ENCODE assay signal across 8 cellular contexts in genomic region chr7:816751-817671, GRCh38. TPM values are rescaled to one million over a fixed set of nuclear protein-coding genes. Genes with fewer than 3 reads are reported as not detected.
DNase-seq lines count a peak whose midpoint lies in the region; ATAC-seq and TF ChIP-seq lines count a peak whose summit lies in the region.

No MANE protein-coding gene starts in this region.

- in situ Hi-C loops in astrocyte of the cerebellum (cut with HindIII; ENCODE audit: low sequenced_read_pairs) = no loop called here

- TF ChIP-seq CTCF in astrocyte of the cerebellum (IDR thresholded peaks at IDR 0.05; ENCODE audit: low read depth, low read length, missing control alignments) (no peak), kidney epithelial cell (IDR thresholded peaks at IDR 0.05; ENCODE audit: insufficient read depth, low read length, poor library complexity, severe bottlenecking) (no peak)

- no peaks in the 10 kb centered on the region for H3K27me3 ChIP-seq in kidney epithelial cell (ENCODE audit: control insufficient read depth, insufficient read depth, low read length)

- intact Hi-C loops in Right ventricle myocardium superior (cut with DNase I) (no loop called here), left ventricle myocardium superior (cut with micrococcal nuclease) (no loop called here)

- H3K36me3 ChIP-seq in kidney epithelial cell (ENCODE audit: control insufficient read depth, insufficient read depth, low read length) = no peaks in the 10 kb centered on the region

- DNase-seq in Right ventricle myocardium superior (peak; percentile 48), left ventricle myocardium superior (no peak), RKO (ENCODE audit: low spot score) (peak; percentile 54), astrocyte of the cerebellum (ENCODE audit: low read depth) (no peak), kidney epithelial cell (ENCODE audit: low read depth) (no peak), MV-4-11 (lab: John Stamatoyannopoulos, UW) (no peak)
- DNase-seq in stimulated activated CD4-positive, alpha-beta T cell treated with anti-CD3 and anti-CD28 coated beads, Interleukin-4, amount 100 ng/mL, for 4 hours = peak; percentile 20 to 26

- ATAC-seq in Right ventricle myocardium superior (ENCODE audit: poor library complexity) (no peak), left ventricle myocardium superior (no peak), HG03097 (IDR thresholded peaks at IDR 0.05; ENCODE audit: low FRiP score, unreplicated experiment) (peak; percentile 6)

- H3K4me3 ChIP-seq in astrocyte of the cerebellum (ENCODE audit: low read depth, low read length) (peak overlapping the region; percentile 77), kidney epithelial cell (ENCODE audit: low read depth, low read length) (peak overlapping the region; percentile 67)

RNA-seq across cellular contexts. Expression of gene SUN1, which starts 15.3 kb away (rescaled TPM):
- total RNA-seq in Right ventricle myocardium superior (177 TPM), left ventricle myocardium superior (186 TPM), kidney epithelial cell (192 and 220 TPM in 2 replicates)

RNA-seq across cellular contexts. Expression of gene GET4, which starts 59.3 kb away (rescaled TPM):
- total RNA-seq in Right ventricle myocardium superior (20.6 TPM), left ventricle myocardium superior (20.6 TPM), kidney epithelial cell (59.6 and 63.1 TPM in 2 replicates)

Comparison
In these comparisons a context has a peak if more than half of its experiments do, and no peak if none do; other contexts are left out.
1. DNase-seq: peak in Right ventricle myocardium superior (single experiment), RKO (single experiment) and stimulated activated CD4-positive, alpha-beta T cell treated with anti-CD3 and anti-CD28 coated beads, Interleukin-4, amount 100 ng/mL, for 4 hours (2 of 2); none in left ventricle myocardium superior (single experiment), astrocyte of the cerebellum (single experiment), kidney epithelial cell (single experiment) and MV-4-11 (single experiment).